In genomic region chr19:15495151-15495550, GRCh38 we compare ENCODE assay signal across 33 cellular contexts. TPM values are rescaled to one million over a fixed set of nuclear protein-coding genes. Genes with fewer than 3 reads are reported as not detected.
"Had no signal": no experiment of that assay in that cellular context is flagged by ENCODE, and none has a peak within 500 bp of the region (broad histone marks: within the 10 kb centered on the region; RNA-seq: fewer than 3 reads in every experiment).

No MANE protein-coding gene starts in this region.

- H3K36me3 ChIP-seq: brain microvascular endothelial cell, esophagus squamous epithelium had no signal

- H3K27ac ChIP-seq: brain microvascular endothelial cell, epithelial cell of prostate, esophagus squamous epithelium had no signal

- H3K27me3 ChIP-seq: brain microvascular endothelial cell had no signal

- DNase-seq: activated CD4-positive, alpha-beta memory T cell treated with anti-CD3 and anti-CD28 coated beads for 36 hours; activated CD4-positive, alpha-beta T cell treated with anti-CD3 and anti-CD28 coated beads for 36 hours; activated CD4-positive, alpha-beta T cell treated with anti-CD3 and anti-CD28 coated beads, Interleukin-2, amount 10 ng/mL, durations not matched to agents 24 days and 14 days; activated CD4-positive, CD25-positive, alpha-beta regulatory T cell; activated CD4-positive, CD25-positive, alpha-beta regulatory T cell treated with anti-CD3 and anti-CD28 coated beads, Interleukin-2, amount 50 U/mL, for 72 hours; activated CD8-positive, alpha-beta memory T cell treated with anti-CD3 and anti-CD28 coated beads, Interleukin-2, amount 10 ng/mL, durations not matched to agents 7 days and 5 days; activated CD8-positive, alpha-beta memory T cell treated with anti-CD3 and anti-CD28 coated beads, Interleukin-2, amount 50 U/mL, for 4 hours; activated CD8-positive, alpha-beta T cell treated with anti-CD3 and anti-CD28 coated beads, Interleukin-2, amount 10 ng/mL, durations not matched to agents 7 days and 5 days; activated effector memory CD4-positive, alpha-beta T cell treated with anti-CD3 and anti-CD28 coated beads, Interleukin-2, amount 50 U/mL, for 16 hours; activated naive CD4-positive, alpha-beta T cell treated with anti-CD3 and anti-CD28 coated beads for 36 hours; activated naive CD8-positive, alpha-beta T cell treated with anti-CD3 and anti-CD28 coated beads, Interleukin-2, amount 10 ng/mL, durations not matched to agents 7 days and 5 days; activated T-cell treated with anti-CD3 and anti-CD28 coated beads, Interleukin-2, amount 50 U/mL, for 1 hour; activated T-cell treated with anti-CD3 and anti-CD28 coated beads, Interleukin-2, amount 50 U/mL, for 48 hours; amniotic stem cell; anterior cingulate cortex; brain microvascular endothelial cell; caudate nucleus; effector CD8-positive, alpha-beta T cell; esophagus squamous epithelium; foreskin melanocyte; head of caudate nucleus; T-helper 2 cell had no signal

- H3K9me3 ChIP-seq: esophagus squamous epithelium had no signal

- H3K4me1 ChIP-seq: esophagus squamous epithelium had no signal

- H3K4me3 ChIP-seq: esophagus squamous epithelium had no signal

- ATAC-seq: activated CD4-positive, alpha-beta T cell treated with anti-CD3 and anti-CD28 coated beads for 36 hours; activated CD8-positive, alpha-beta memory T cell treated with anti-CD3 and anti-CD28 coated beads, Interleukin-2, amount 10 ng/mL, durations not matched to agents 7 days and 5 days; activated CD8-positive, alpha-beta T cell treated with anti-CD3 and anti-CD28 coated beads, Interleukin-2, amount 10 ng/mL, durations not matched to agents 7 days and 5 days had no signal

RNA-seq across cellular contexts. Expression of gene CYP4F22, which starts 13.2 kb away (rescaled TPM):
- total RNA-seq: activated T-helper 1 cell treated with anti-CD3 and anti-CD28 coated beads, Interleukin-12 subunit alpha, Interleukin-12 subunit beta, Interleukin-2, Interleukin-4 antibody, amounts not matched to agents 30 ng/mL and 10 ng/mL and 1 ng/mL, durations not matched to agents 14 hours and 24 hours and 36 hours; astrocyte; bronchial epithelial cell; chondrocyte; dermis microvascular lymphatic vessel endothelial cell; endothelial cell of umbilical vein; fibroblast of lung; fibroblast of villous mesenchyme had no signal
- polyA plus RNA-seq: endothelial cell of umbilical vein, fibroblast of lung had no signal

RNA-seq across cellular contexts. Expression of gene PGLYRP2, which starts 15.8 kb away (rescaled TPM):
- total RNA-seq: activated CD4-positive, alpha-beta T cell treated with anti-CD3 and anti-CD28 coated beads, Interleukin-2, amount 10 ng/mL, durations not matched to agents 24 days and 14 days; activated CD8-positive, alpha-beta memory T cell treated with anti-CD3 and anti-CD28 coated beads for 36 hours; activated CD8-positive, alpha-beta T cell treated with anti-CD3 and anti-CD28 coated beads, Interleukin-2, amount 10 ng/mL, durations not matched to agents 7 days and 5 days; activated T-helper 1 cell treated with anti-CD3 and anti-CD28 coated beads, Interleukin-12 subunit alpha, Interleukin-12 subunit beta, Interleukin-2, Interleukin-4 antibody, amounts not matched to agents 30 ng/mL and 10 ng/mL and 1 ng/mL, durations not matched to agents 14 hours and 24 hours and 36 hours; activated T-helper 2 cell treated with anti-CD3 and anti-CD28 coated beads, Interferon-gamma antibody, Interleukin-2, Interleukin-4, amounts not matched to agents 10 μg/mL and 5 μg/mL and 100 μg/mL, durations not matched to agents 14 hours and 24 hours and 36 hours; astrocyte; bronchial epithelial cell; chondrocyte; dermis microvascular lymphatic vessel endothelial cell; esophagus squamous epithelium; fibroblast of lung; fibroblast of villous mesenchyme had no signal
- polyA plus RNA-seq: fibroblast of lung had no signal

RNA-seq across cellular contexts. Expression of gene RASAL3, which starts 30.8 kb away (rescaled TPM):
- total RNA-seq: bronchial epithelial cell, fibroblast of lung, fibroblast of villous mesenchyme had no signal
- polyA plus RNA-seq: fibroblast of lung had no signal
